In genomic region chr11:59845399-59845798, GRCh38 we compare ENCODE assay signal across 22 cellular contexts. TPM values are rescaled to one million over a fixed set of nuclear protein-coding genes. Genes with fewer than 3 reads are reported as not detected.
DNase-seq lines count a peak whose midpoint lies in the region; ATAC-seq, FAIRE-seq and TF ChIP-seq lines count a peak whose summit lies in the region.
"Had no signal": no experiment of that assay in that cellular context is flagged by ENCODE, and none has a peak within 500 bp of the region (broad histone marks: within the 10 kb centered on the region; RNA-seq: fewer than 3 reads in every experiment).

TSS of gene CBLIF (minus strand) at chr11:59845499. CDS start at chr11:59845453, 46 bp downstream.

- WGBS in K562 (ENCODE audit: insufficient coverage, low coverage, missing lambda C conversion rate): 35% methylated on average over 4 of the region's 4 CpGs
- 93% methylated on average over 4 of the region's 4 CpGs for WGBS in mesenchymal stem cell

- H3K36me3 ChIP-seq in K562 (ENCODE audit: control insufficient read depth, insufficient read depth, low read length): no peaks in the 10 kb centered on the region
- H3K36me3 ChIP-seq in mesenchymal stem cell (ENCODE audit: control insufficient read depth in 1 of 2, insufficient read depth in 2 of 2, low read depth in 1 of 2, low read length in 2 of 2): no peaks in the 10 kb centered on the region
- H3K36me3 ChIP-seq: HAP-1 had no signal

- peaks cover 3% of the 10 kb centered on the region for H3K27me3 Mint-ChIP-seq in type B pancreatic cell

- H2BK120ac ChIP-seq in mesenchymal stem cell (ENCODE audit: low read depth, low read length): no peak within 1 kb of the TSS

- H3K18ac ChIP-seq in mesenchymal stem cell (ENCODE audit: low read depth in 1 of 2, low read length in 2 of 2): no peak within 1 kb of the TSS

- DNase-seq in K562 (ENCODE audit: extremely low read depth in 1 of 4, low spot score in 3 of 4) (no peak), mesenchymal stem cell (no peak), type B pancreatic cell (ENCODE audit: extremely low spot score, unreplicated experiment) (no peak), globus pallidus (ENCODE audit: low spot score) (no peak), NCI-H187 treated with DMSO at 0.1 percent for 48 hours (lab: John Stamatoyannopoulos, UW) (no peak)
- DNase-seq: C1 segment of cervical spinal cord; Calu3; CD4-positive, alpha-beta memory T cell; COR-L47; DMS79 treated with DMSO at 0.1 percent for 48 hours; GF-D8; HFFc6 had no signal

- no peaks in the 10 kb centered on the region for H3K79me1 ChIP-seq in mesenchymal stem cell (replicated peaks; ENCODE audit: low read length, poor library complexity, severe bottlenecking)

- H3K4me3 ChIP-seq in K562: no peak within 1 kb of the TSS
- no peak within 1 kb of the TSS for H3K4me3 ChIP-seq in mesenchymal stem cell (ENCODE audit: insufficient read depth in 1 of 2, low read depth in 1 of 2, low read length in 2 of 2)
- H3K4me3 ChIP-seq: HAP-1 had no signal

- no peak for TF ChIP-seq EP300 in K562 (IDR thresholded peaks at IDR 0.05; ENCODE audit: low read length)

- TF ChIP-seq RAD21 in K562 (CRISPR knock-in tag; conservative IDR thresholded peaks at IDR 0.05 in 1 of 2, IDR thresholded peaks at IDR 0.05 in 1 of 2): no peak

- POLR2A ChIA-PET in K562 (lab: Yijun Ruan, JAX): interaction anchor here (1.0 kb wide), 1 partner anchor 12 kb away, joined by 3 read pairs; no protein-coding TSS in a partner anchor

- peaks cover 4% of the 10 kb centered on the region for H3K4me1 Mint-ChIP-seq in type B pancreatic cell (ENCODE audit: unreplicated experiment)
- H3K4me1 Mint-ChIP-seq: CD4-positive, alpha-beta memory T cell had no signal

- H3K4me1 ChIP-seq in K562 (replicated peaks in 1 of 2; ENCODE audit: control insufficient read depth in 2 of 2, insufficient read depth in 2 of 2, low read length in 2 of 2): peaks cover 4 to 39% of the 10 kb centered on the region in 2 experiments; a peak in 3 of 5 replicates
- H3K4me1 ChIP-seq in mesenchymal stem cell (ENCODE audit: control insufficient read depth, insufficient read depth, low read depth, low read length): peaks cover 6% of the 10 kb centered on the region

- TF ChIP-seq CTCF in K562 (IDR thresholded peaks at IDR 0.05 in 2 of 3, conservative IDR thresholded peaks at IDR 0.05 in 1 of 3; ENCODE audit: insufficient read depth in 2 of 3, low read depth in 1 of 3, low read length in 3 of 3): no peak
- no peak for TF ChIP-seq CTCF in type B pancreatic cell (conservative IDR thresholded peaks at IDR 0.05)

- H3K27ac Mint-ChIP-seq in type B pancreatic cell: peak within 1 kb of the TSS; percentile 15
- H3K27ac Mint-ChIP-seq: CD4-positive, alpha-beta memory T cell; HFFc6 had no signal

- no peak within 1 kb of the TSS for H2BK5ac ChIP-seq in mesenchymal stem cell (ENCODE audit: low read depth, low read length, poor library complexity, severe bottlenecking)

- in situ Hi-C loops in K562 (cut with MboI): no loop called here

- intact Hi-C loops in K562 (cut with micrococcal nuclease): no loop called here

- H4K8ac ChIP-seq in mesenchymal stem cell (ENCODE audit: low read length): no peak within 1 kb of the TSS

- H3K27me3 ChIP-seq in K562 (ENCODE audit: control insufficient read depth in 2 of 2, insufficient read depth in 2 of 2, low read length in 2 of 2) (no peaks in the 10 kb centered on the region), mesenchymal stem cell (ENCODE audit: control insufficient read depth in 1 of 2, insufficient read depth in 1 of 2, low read length in 2 of 2) (no peaks in the 10 kb centered on the region)

- no peak for FAIRE-seq in K562 (lab: Jason Lieb, UNC)
- FAIRE-seq: GM12891, GM18507 had no signal

- H3K27ac ChIP-seq in K562 (ENCODE audit: extremely low read depth, low read depth, low read length) (0 out of 3 replicates have a peak within 1 kb of the TSS, but pooled peaks have one; percentile 12), mesenchymal stem cell (ENCODE audit: low read length, poor library complexity, severe bottlenecking) (no peak within 1 kb of the TSS)

- H3K36me3 Mint-ChIP-seq in type B pancreatic cell: no peaks in the 10 kb centered on the region
- H3K36me3 Mint-ChIP-seq: CD4-positive, alpha-beta memory T cell had no signal

- CTCF ChIA-PET in K562 (lab: Yijun Ruan, JAX; ENCODE audit: low intra/inter-chr PET ratio): no interaction called here

- no peak for TF ChIP-seq POLR2A in K562 (conservative IDR thresholded peaks at IDR 0.05)

- peak within 1 kb of the TSS; percentile 36; the same call in 1 of the 2 replicates for H3K4me2 ChIP-seq in K562 (ENCODE audit: insufficient read depth, low read length)
- no peak within 1 kb of the TSS for H3K4me2 ChIP-seq in mesenchymal stem cell (ENCODE audit: low read length, poor library complexity, severe bottlenecking)

- H2BK12ac ChIP-seq in mesenchymal stem cell (ENCODE audit: low read length in 2 of 2): no peak within 1 kb of the TSS

- no peaks in the 10 kb centered on the region for H3K9me3 Mint-ChIP-seq in type B pancreatic cell
- H3K9me3 Mint-ChIP-seq: CD4-positive, alpha-beta memory T cell; HFFc6 had no signal

- H3K9me1 ChIP-seq in K562 (ENCODE audit: control insufficient read depth, insufficient read depth, low read length): no peaks in the 10 kb centered on the region

- no peak within 1 kb of the TSS for H3K23ac ChIP-seq in mesenchymal stem cell (ENCODE audit: low read length in 2 of 2)

- H3K4ac ChIP-seq in mesenchymal stem cell (ENCODE audit: low read depth in 1 of 2, low read length in 2 of 2): no peak within 1 kb of the TSS

- no peaks in the 10 kb centered on the region for H4K20me1 ChIP-seq in K562 (replicated peaks; ENCODE audit: control insufficient read depth, insufficient read depth, low read length)

- ATAC-seq in K562: no peak; the same call in 2 of the 3 replicates
- no peak for ATAC-seq in HG02981 (IDR thresholded peaks at IDR 0.05; ENCODE audit: unreplicated experiment)

- H2BK15ac ChIP-seq in mesenchymal stem cell (ENCODE audit: low read depth, poor library complexity, severe bottlenecking): no peak within 1 kb of the TSS

- H2AK5ac ChIP-seq in mesenchymal stem cell (ENCODE audit: low read length, severe bottlenecking): peak within 1 kb of the TSS; percentile 19

- H4K91ac ChIP-seq in mesenchymal stem cell (ENCODE audit: low read length): no peak within 1 kb of the TSS

- H3K4me3 Mint-ChIP-seq in type B pancreatic cell: no peak within 1 kb of the TSS
- H3K4me3 Mint-ChIP-seq: CD4-positive, alpha-beta memory T cell; HFFc6 had no signal

- H3K9me3 ChIP-seq in K562 (replicated peaks; ENCODE audit: control insufficient read depth, insufficient read depth, low read depth, low read length) (no peaks in the 10 kb centered on the region), mesenchymal stem cell (ENCODE audit: control insufficient read depth, low read length) (no peaks in the 10 kb centered on the region)
- H3K9me3 ChIP-seq: HAP-1 had no signal

- peak within 1 kb of the TSS in 1 of 2 experiments; percentile 20; a peak in 1 of 4 replicates for H3K9ac ChIP-seq in K562 (ENCODE audit: insufficient read depth in 1 of 2, low read depth in 2 of 2, low read length in 2 of 2)
- H3K9ac ChIP-seq in mesenchymal stem cell (ENCODE audit: low read length): no peak within 1 kb of the TSS

- H3K14ac ChIP-seq in mesenchymal stem cell (ENCODE audit: low read length in 2 of 2): no peak within 1 kb of the TSS

- BruUV-seq in K562 (replicated peaks; lab: Mats Ljungman, UMichigan): no TSS peak

- no peaks in the 10 kb centered on the region for H3K79me2 ChIP-seq in K562 (ENCODE audit: control insufficient read depth, insufficient read depth, low read length)

- H2AFZ ChIP-seq in K562 (ENCODE audit: low read depth, low read length): peak within 1 kb of the TSS; percentile 84
- no peak within 1 kb of the TSS for H2AFZ ChIP-seq in mesenchymal stem cell (ENCODE audit: low read depth, low read length)

TF ChIP-seq in K562, 482 proteins besides CTCF, POLR2A, EP300 and RAD21 (continues in another document):
- TF ChIP-seq BRD9 (IDR thresholded peaks at IDR 0.05; ENCODE audit: low read depth, partially characterized antibody): no peak
- no peak for TF ChIP-seq TCF7 (IDR thresholded peaks at IDR 0.05; ENCODE audit: borderline replicate concordance)
- no peak for TF ChIP-seq RBM22 (IDR thresholded peaks at IDR 0.05; ENCODE audit: low read depth, low read length, poor library complexity, severe bottlenecking)
- no peak for TF ChIP-seq SPI1 (IDR thresholded peaks at IDR 0.05; ENCODE audit: borderline replicate concordance, low read depth, low read length)
- no peak for TF ChIP-seq SMAD4 (CRISPR knock-in tag; conservative IDR thresholded peaks at IDR 0.05)

RNA-seq across cellular contexts. Expression of gene CBLIF, which starts in this region (rescaled TPM):
- total RNA-seq in K562 (2011; cell fraction: chromatin; rRNA removed; ENCODE audit: low replicate concordance): not detected in 2 replicates
- total RNA-seq in K562 (2011; cell fraction: nucleolus; rRNA removed): 0.33 TPM in 1 of 2 replicates, not detected in the other
- total RNA-seq in K562 (2011; cell fraction: nucleoplasm; rRNA removed): not detected in 2 replicates
- total RNA-seq in K562 (2014; rRNA removed): 0.23 and 0.37 TPM in 2 replicates
- total RNA-seq in K562 (2014; rRNA removed; fragmentation: Illumina TruSeq; extraction: Trizol): 0.45 and 0.58 TPM in 2 replicates
- 0.40 and 0.53 TPM in 2 replicates for total RNA-seq in K562 (2015; rRNA removed; fragmentation: Illumina TruSeq; extraction: Trizol)
- 0.62 and 0.72 TPM in 2 replicates for total RNA-seq in K562 (2021)
- polyA plus RNA-seq in K562 (2011; rRNA removed): 0.07 and 0.11 TPM in 2 replicates
- polyA plus RNA-seq in K562 (2011; cell fraction: cytosol; rRNA removed): 0.24 TPM in 1 of 2 replicates, not detected in the other
- 0.40 TPM in 1 of 2 replicates, not detected in the other for polyA plus RNA-seq in K562 (2011; cell fraction: nucleus; rRNA removed)
- 0.14 and 0.20 TPM in 2 replicates for polyA plus RNA-seq in K562 (2012)
- polyA plus RNA-seq in K562 (2014; fragmentation: Illumina TruSeq; extraction: Trizol): 0.58 and 0.76 TPM in 2 replicates
- under 1 TPM; 0.39 to 0.83 TPM for polyA plus RNA-seq in K562 (2014; fragmentation: Nextera tagmentation; extraction: Ambion mirVana)
- polyA plus RNA-seq in K562 (2014; rRNA removed): 0.49 and 0.54 TPM in 2 replicates
- polyA minus RNA-seq in K562 (2011; rRNA and poly(A)+ RNA removed): 0.35 TPM in 1 of 2 replicates, not detected in the other
- not detected in 2 replicates for polyA minus RNA-seq in K562 (2011; cell fraction: cytosol; rRNA and poly(A)+ RNA removed)
- polyA minus RNA-seq in K562 (2011; cell fraction: nucleus; rRNA and poly(A)+ RNA removed): not detected in 2 replicates
- not detected for polyA plus RNA-seq in mesenchymal stem cell (2013, experiment 1 of 2)
- polyA plus RNA-seq in mesenchymal stem cell (2013, experiment 2 of 2): not detected
- total RNA-seq in type B pancreatic cell (ENCODE audit: low replicate concordance): 11.2 and 54.6 TPM in 2 replicates
- total RNA-seq: A172; A673; Calu3; CD4-positive, alpha-beta memory T cell; Daoy; G401; H4; HFFc6 had no signal
- polyA plus RNA-seq: BJ; CD4-positive, alpha-beta memory T cell had no signal
